ENCODE assay signal across 8 cellular contexts in the genomic region with DNA sequence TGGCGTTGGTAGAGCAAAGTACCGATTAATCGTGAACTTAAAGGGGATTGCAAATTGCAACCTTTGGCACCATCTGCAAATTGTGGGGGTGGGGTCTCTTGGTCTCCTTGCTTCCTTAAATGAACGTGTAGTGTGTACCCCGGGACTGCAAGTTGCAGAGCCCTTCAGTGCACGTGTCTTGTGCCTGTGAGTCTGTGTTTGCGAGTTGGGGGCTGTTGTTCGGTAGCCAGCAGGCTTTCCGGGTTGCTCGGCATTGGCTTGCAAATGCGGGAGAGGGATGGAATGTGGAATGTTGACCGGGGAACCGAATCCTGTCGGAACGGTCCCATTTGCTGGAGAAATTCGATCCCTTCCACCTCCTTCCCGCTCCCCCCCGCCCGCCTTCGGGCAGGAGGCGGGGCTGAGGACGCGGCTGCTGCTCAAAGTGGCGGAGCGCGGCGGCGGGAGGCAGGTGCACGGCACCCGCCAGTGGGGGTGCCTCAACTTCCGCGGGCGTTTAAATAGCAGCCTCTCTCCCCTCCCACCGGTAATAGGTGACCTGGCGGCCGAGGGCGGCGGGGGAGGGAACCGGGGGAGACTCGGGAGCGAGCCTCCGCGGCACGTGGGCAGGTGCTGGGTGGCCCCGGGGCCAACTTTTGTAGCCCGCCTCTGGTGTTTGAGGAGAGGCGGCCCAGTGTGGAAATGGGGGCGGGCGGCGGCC.
DNase-seq lines count a peak whose midpoint lies in the region; ATAC-seq and TF ChIP-seq lines count a peak whose summit lies in the region.

No MANE protein-coding gene starts in this region.

- peak; percentile 75 for TF ChIP-seq POLR2A in GM18951 (IDR thresholded peaks at IDR 0.05; ENCODE audit: extremely low read depth, insufficient read depth, insufficient read length)

- peak; percentile 69 for DNase-seq in AG08395 (ENCODE audit: low spot score)
- DNase-seq in NCI-H2227 (lab: John Stamatoyannopoulos, UW; ENCODE audit: unreplicated experiment) = peak; percentile 88
- DNase-seq in activated CD4-positive, CD25-positive, alpha-beta regulatory T cell treated with anti-CD3 and anti-CD28 coated beads, Interleukin-2, amount 50 U/mL, for 16 hours (ENCODE audit: low read depth, low spot score) = peak; percentile 63
- DNase-seq in central memory CD4-positive, alpha-beta T cell = peak; percentile 84
- DNase-seq in iris pigment epithelial cell (ENCODE audit: low read depth) = peak; percentile 73
- DNase-seq in stimulated activated CD4-positive, alpha-beta T cell treated with anti-CD3 and anti-CD28 coated beads, Interleukin-12 subunit alpha, Interleukin-12 subunit beta, amount 100 ng/mL, for 4 hours = peak; percentile 76

- in situ Hi-C loops in GM18951 (cut with MboI; ENCODE audit: low sequenced_read_pairs, unreplicated experiment) = no loop called here

- ATAC-seq in HG03159 (IDR thresholded peaks at IDR 0.05; ENCODE audit: unreplicated experiment) = peak; percentile 48

Comparison
In these comparisons a context has a peak if more than half of its experiments do, and no peak if none do; other contexts are left out.
1. Peak in every context shown above with its lines: DNase-seq and ATAC-seq.